Comparison of ENCODE assay signal across 8 cellular contexts in genomic region chr10:104231784-104232612, GRCh38. TPM values are rescaled to one million over a fixed set of nuclear protein-coding genes. Genes with fewer than 3 reads are reported as not detected.
A peak's percentile ranks its signal among the peaks of the same experiment; 100 is the strongest.
DNase-seq lines count a peak whose midpoint lies in the region; ATAC-seq, FAIRE-seq and TF ChIP-seq lines count a peak whose summit lies in the region.

Gene CFAP43 (minus strand): TSS chr10:104232364. CDS start chr10:104232246, 118 bp downstream.

- no peak for TF ChIP-seq RAD21 in H1 (IDR thresholded peaks at IDR 0.05 in 1 of 2, conservative IDR thresholded peaks at IDR 0.05 in 1 of 2; ENCODE audit: low read depth in 2 of 2, low read length in 2 of 2)

- H2AK5ac ChIP-seq in H1 (ENCODE audit: low read depth, low read length), result no peak within 1 kb of the TSS

- peaks cover 5% of the 10 kb centered on the region for H3K9me3 Mint-ChIP-seq in CD4-positive, alpha-beta T cell

- H2BK15ac ChIP-seq in H1 (ENCODE audit: low read length), result no peak within 1 kb of the TSS

- no peaks in the 10 kb centered on the region for H3K79me2 ChIP-seq in H1 (ENCODE audit: control insufficient read depth in 1 of 2, insufficient read depth in 2 of 2, low read length in 2 of 2)

- H3K36me3 ChIP-seq in H1 (ENCODE audit: control insufficient read depth in 2 of 4, insufficient read depth in 4 of 4, low read length in 3 of 4), result no peaks in the 10 kb centered on the region; a peak in 1 of 8 replicates

- peaks cover 9% of the 10 kb centered on the region for H3K23me2 ChIP-seq in H1 (ENCODE audit: low read depth, low read length)

- H2BK5ac ChIP-seq in H1 (ENCODE audit: low read depth, low read length), result peak within 1 kb of the TSS; percentile 83

- WGBS in H1 (ENCODE audit: extremely low coverage in 1 of 2, insufficient coverage in 1 of 2, insufficient read length in 1 of 2, insufficient replicate concordance in 2 of 2, low coverage in 1 of 2, low lambda C conversion rate in 2 of 2, missing lambda C conversion rate in 1 of 2), 2 experiments, result 2% methylated on average over 40 of the region's 60 CpGs; no CpG with 5 or more reads in 1 of the 2 experiments

- H3K9ac ChIP-seq in H1 (replicated peaks in 1 of 4; ENCODE audit: extremely low read depth in 1 of 4, low read depth in 3 of 4, low read length in 3 of 4), result peak within 1 kb of the TSS; percentile 61 to 84 (median 83)

- H4K91ac ChIP-seq in H1 (replicated peaks; ENCODE audit: insufficient read length, low read length), result no peak within 1 kb of the TSS

- no peak within 1 kb of the TSS for H3K18ac ChIP-seq in H1 (ENCODE audit: extremely low read depth, low read length)

- H3K4me3 ChIP-seq in H1 (ENCODE audit: extremely low read depth in 1 of 4, insufficient read depth in 2 of 4, low read depth in 3 of 4, low read length in 4 of 4), result peak within 1 kb of the TSS; percentile 69 to 82 (median 76)

- no peak within 1 kb of the TSS for H3K14ac ChIP-seq in H1 (ENCODE audit: insufficient read length)

- H3K27me3 ChIP-seq in CD4-positive, alpha-beta T cell (ENCODE audit: control insufficient read depth, insufficient read depth, low read length), result peaks cover 9% of the 10 kb centered on the region
- peaks cover 0 to 2% (median 0%) of the 10 kb centered on the region in 4 experiments; a peak in 1 of 7 replicates for H3K27me3 ChIP-seq in H1 (replicated peaks in 1 of 4; ENCODE audit: control insufficient read depth in 3 of 4, extremely low read depth in 1 of 4, insufficient read depth in 3 of 4, low read length in 3 of 4)

- H3K4me1 Mint-ChIP-seq in CD4-positive, alpha-beta T cell (ENCODE audit: low read depth), result peaks cover 14% of the 10 kb centered on the region

- peak; percentile 99 to 100 (median 100) for DNase-seq in CD4-positive, alpha-beta T cell
- DNase-seq in GM20000 (ENCODE audit: low spot score) (peak; percentile 99), HS-27A (ENCODE audit: low read depth) (peak; percentile 59), NOMO-1 treated with DMSO at 0.1 percent for 48 hours (lab: John Stamatoyannopoulos, UW; ENCODE audit: unreplicated experiment) (peak; percentile 92), H1 (ENCODE audit: low read depth in 1 of 2, low spot score in 2 of 2) (peak; percentile 88 to 99), medulla oblongata (ENCODE audit: extremely low spot score) (peak; percentile 97)
- DNase-seq in activated CD8-positive, alpha-beta memory T cell treated with anti-CD3 and anti-CD28 coated beads, Interleukin-2, amount 50 U/mL, for 1 hour (ENCODE audit: extremely low read depth), result peak; percentile 97
- DNase-seq in stimulated activated CD4-positive, alpha-beta T cell treated with anti-CD3 and anti-CD28 coated beads, TNF-alpha, amount 100 ng/mL, for 4 hours (ENCODE audit: low read depth in 3 of 3), result peak; percentile 98 to 100 (median 98)

- peak; percentile 98 for FAIRE-seq in H1 (lab: Jason Lieb, UNC)

- no peak within 1 kb of the TSS for H2BK20ac ChIP-seq in H1 (ENCODE audit: low read length)

- CTCF ChIA-PET in CD4-positive, alpha-beta T cell (lab: Charles Lee), result interaction anchor here (1.0 to 1.4 kb wide), 2 partner anchors 25 to 43 kb away, joined by 3 read pairs; no protein-coding TSS in a partner anchor
- CTCF ChIA-PET in H1 (lab: Charles Lee; ENCODE audit: partially characterized antibody), result interaction anchor here (0.6 to 1.5 kb wide), 4 partner anchors 25 to 221 kb away, joined by 3 to 5 read pairs (median 3); no protein-coding TSS in a partner anchor

- ATAC-seq in CD4-positive, alpha-beta T cell (ENCODE audit: poor library complexity), result peak; percentile 99

- H3K4me1 ChIP-seq in H1 (replicated peaks in 1 of 4; ENCODE audit: control insufficient read depth in 3 of 4, insufficient read depth in 4 of 4, low read length in 3 of 4), result no peaks in the 10 kb centered on the region

- H4K8ac ChIP-seq in H1 (ENCODE audit: extremely low read depth, insufficient read depth, low read length), result peak within 1 kb of the TSS; percentile 91; the same call in 1 of the 2 replicates

- H3K27ac ChIP-seq in CD4-positive, alpha-beta T cell (ENCODE audit: low read depth, low read length), result no peak within 1 kb of the TSS
- H3K27ac ChIP-seq in H1 (ENCODE audit: low read depth, low read length), result peak within 1 kb of the TSS; percentile 67

- peak within 1 kb of the TSS; percentile 63; the same call in 1 of the 2 replicates for H2BK12ac ChIP-seq in H1 (ENCODE audit: low read depth, low read length)

- H3K4ac ChIP-seq in H1 (replicated peaks; ENCODE audit: insufficient read length, low read depth, low read length), result no peak within 1 kb of the TSS

- TF ChIP-seq EP300 in H1 (IDR thresholded peaks at IDR 0.05; ENCODE audit: borderline replicate concordance in 1 of 2, low read depth in 2 of 2, low read length in 2 of 2), result no peak

- peak; percentile 43 to 65 for TF ChIP-seq POLR2A in H1 (IDR thresholded peaks at IDR 0.05; ENCODE audit: control extremely low read depth in 1 of 2, low read depth in 2 of 2, low read length in 2 of 2)

- peaks cover 4% of the 10 kb centered on the region for H3K36me3 Mint-ChIP-seq in CD4-positive, alpha-beta T cell (ENCODE audit: low read depth)

- peak within 1 kb of the TSS; percentile 96 for H3K4me3 Mint-ChIP-seq in CD4-positive, alpha-beta T cell

- H3K79me1 ChIP-seq in H1 (ENCODE audit: low read depth, low read length), result no peaks in the 10 kb centered on the region

- peak within 1 kb of the TSS; percentile 84 for H2AFZ ChIP-seq in H1 (ENCODE audit: low read length)

- intact Hi-C loops in CD4-positive, alpha-beta T cell (cut with DNase I, micrococcal nuclease), result loop anchor here (1.0 to 5.0 kb wide), 6 partner anchors 25 to 111 kb away; partner anchors contain the start of genes ITPRIP (in 1 of the 2) and SFR1 (in 1 of the 2)

- TF ChIP-seq CTCF in CD4-positive, alpha-beta T cell (IDR thresholded peaks at IDR 0.05), result no peak
- TF ChIP-seq CTCF in GM20000 (IDR thresholded peaks at IDR 0.05; ENCODE audit: extremely low read depth, missing control alignments), result no peak
- no peak for TF ChIP-seq CTCF in H1 (IDR thresholded peaks at IDR 0.05; ENCODE audit: control extremely low read depth in 1 of 3, insufficient read depth in 1 of 3, low read depth in 1 of 3, low read length in 3 of 3)

- H3K27me3 Mint-ChIP-seq in CD4-positive, alpha-beta T cell, result peaks cover 33% of the 10 kb centered on the region

- no peak within 1 kb of the TSS for H3K23ac ChIP-seq in H1 (ENCODE audit: insufficient read length)

- peak within 1 kb of the TSS; percentile 83 for H3K27ac Mint-ChIP-seq in CD4-positive, alpha-beta T cell

- no peak within 1 kb of the TSS for H2BK120ac ChIP-seq in H1 (replicated peaks; ENCODE audit: low read depth, low read length)

- peaks cover 9% of the 10 kb centered on the region for H3K9me3 ChIP-seq in CD4-positive, alpha-beta T cell (ENCODE audit: control insufficient read depth, low read length)
- H3K9me3 ChIP-seq in H1 (ENCODE audit: insufficient read depth in 2 of 2, low read depth in 1 of 2, low read length in 1 of 2), result peaks cover 0 to 10% of the 10 kb centered on the region in 2 experiments; a peak in 2 of 4 replicates

- H4K20me1 ChIP-seq in H1 (replicated peaks in 1 of 2; ENCODE audit: control insufficient read depth in 1 of 2, insufficient read depth in 2 of 2, low read length in 2 of 2), result no peaks in the 10 kb centered on the region

- POLR2A ChIA-PET in CD4-positive, alpha-beta T cell (lab: Charles Lee), result interaction anchor here (0.7 to 2.1 kb wide), 4 partner anchors 23 to 37 kb away, joined by 3 to 11 read pairs (median 5); partner anchors contain the start of genes GSTO1 and GSTO2
- POLR2A ChIA-PET in H1 (lab: Charles Lee; ENCODE audit: partially characterized antibody), result interaction anchor here (0.6 to 1.2 kb wide), 4 partner anchors 10 to 46 kb away, joined by 3 read pairs; no protein-coding TSS in a partner anchor

- no peak within 1 kb of the TSS for H3K56ac ChIP-seq in H1 (replicated peaks; ENCODE audit: insufficient read length, low read depth, low read length)

- peak within 1 kb of the TSS; percentile 78 to 94 for H3K4me2 ChIP-seq in H1 (ENCODE audit: insufficient read depth in 1 of 2, low read depth in 2 of 2, low read length in 2 of 2)

- peak within 1 kb of the TSS; percentile 78 for H4K5ac ChIP-seq in H1 (ENCODE audit: insufficient read length, low read depth, low read length)

TF ChIP-seq in H1, 55 proteins besides CTCF, POLR2A, EP300 and RAD21 (continues in another document):
- TF ChIP-seq SUZ12 (IDR thresholded peaks at IDR 0.05; ENCODE audit: low read length) (no peak), CEBPB (IDR thresholded peaks at IDR 0.05; ENCODE audit: low read depth, low read length) (no peak), USF2 (IDR thresholded peaks at IDR 0.05; ENCODE audit: low read length) (no peak), KDM5A (IDR thresholded peaks at IDR 0.05; ENCODE audit: low read length) (0 out of 2 replicates have a peak, but pooled peaks have one; percentile 24), EGR1 (IDR thresholded peaks at IDR 0.05; ENCODE audit: borderline replicate concordance, low read depth, low read length) (no peak), MAFK (IDR thresholded peaks at IDR 0.05; ENCODE audit: low read depth, low read length) (no peak), RNF2 (IDR thresholded peaks at IDR 0.05; ENCODE audit: borderline replicate concordance, low read depth, low read length, missing control alignments, poor library complexity, severe bottlenecking) (peak; percentile 31), TBP (IDR thresholded peaks at IDR 0.05; ENCODE audit: low read depth, low read length) (peak; percentile 53; the same call in 1 of the 2 replicates), MAX (IDR thresholded peaks at IDR 0.05) (peak; percentile 82), TEAD4 (IDR thresholded peaks at IDR 0.05; ENCODE audit: low read depth, low read length) (no peak)

RNA-seq across cellular contexts. Expression of gene CFAP43, which starts in this region (rescaled TPM):
- total RNA-seq in CD4-positive, alpha-beta T cell, result not detected
- 0.11 and 0.23 TPM in 2 replicates for total RNA-seq in H1 (2021; fragmentation: NEBNext Ultra II Directional; extraction: Animal tissue kit (Norgen Biotek cat#: 25700))
- 0.27 and 0.35 TPM in 2 replicates for polyA plus RNA-seq in H1 (2011; rRNA removed)
- 0.47 TPM for polyA plus RNA-seq in H1 (2011; cell fraction: cytosol; rRNA removed)
- 0.31 TPM for polyA plus RNA-seq in H1 (2011; cell fraction: nucleus; rRNA removed)
- 0.25 to 0.69 TPM (median 0.39 TPM) in 4 replicates for polyA plus RNA-seq in H1 (2012, experiment 1 of 2)
- polyA plus RNA-seq in H1 (2012, experiment 2 of 2), result not detected
- polyA plus RNA-seq in H1 (2013, experiment 1 of 2), result 0.14 TPM
- 0.13 TPM for polyA plus RNA-seq in H1 (2013, experiment 2 of 2)
- 0.76 and 0.82 TPM in 2 replicates for polyA minus RNA-seq in H1 (2011; rRNA and poly(A)+ RNA removed)
- polyA minus RNA-seq in H1 (2011; cell fraction: cytosol; rRNA and poly(A)+ RNA removed), result not detected
- 1.5 TPM for polyA minus RNA-seq in H1 (2011; cell fraction: nucleus; rRNA and poly(A)+ RNA removed)

Comparison
In these comparisons a context has a peak if more than half of its experiments do, and no peak if none do; other contexts are left out.
1. Peak in DNase-seq and ATAC-seq in CD4-positive, alpha-beta T cell; RNA of the gene not detected or under 1 TPM.